23 cellular contexts compared by ENCODE assay signal in genomic region chr7:158244430-158244829, GRCh38.
DNase-seq lines count a peak whose midpoint lies in the region; ATAC-seq, FAIRE-seq and TF ChIP-seq lines count a peak whose summit lies in the region.
"Had no signal": no experiment of that assay in that cellular context is flagged by ENCODE, and none has a peak within 500 bp of the region (broad histone marks: within the 10 kb centered on the region; RNA-seq: fewer than 3 reads in every experiment).

No MANE protein-coding gene starts in this region.

- H3K27me3 ChIP-seq in GM12878 (replicated peaks in 1 of 2; ENCODE audit: control insufficient read depth in 2 of 2, insufficient read depth in 2 of 2, low read length in 1 of 2) = no peaks in the 10 kb centered on the region
- no peaks in the 10 kb centered on the region for H3K27me3 ChIP-seq in H1 (replicated peaks in 1 of 4; ENCODE audit: control insufficient read depth in 3 of 4, extremely low read depth in 1 of 4, insufficient read depth in 3 of 4, low read length in 3 of 4)
- no peaks in the 10 kb centered on the region for H3K27me3 ChIP-seq in suprapubic skin
- no peaks in the 10 kb centered on the region for H3K27me3 ChIP-seq in GM23338 (ENCODE audit: insufficient read depth)
- H3K27me3 ChIP-seq: BLaER1 had no signal

- H3K9ac ChIP-seq in GM12878 (ENCODE audit: control insufficient read depth, insufficient read depth, low read length) (no peak overlapping the region), H1 (replicated peaks in 1 of 4; ENCODE audit: extremely low read depth in 1 of 4, low read depth in 3 of 4, low read length in 3 of 4) (no peak overlapping the region)
- H3K9ac ChIP-seq: BLaER1 had no signal

- H2BK12ac ChIP-seq in H1 (ENCODE audit: low read depth, low read length) = no peak overlapping the region

- TF ChIP-seq CTCF in GM12878 (IDR thresholded peaks at IDR 0.05 in 2 of 3, conservative IDR thresholded peaks at IDR 0.05 in 1 of 3; ENCODE audit: control insufficient read depth in 2 of 3, extremely low read depth in 1 of 3, insufficient read depth in 1 of 3, low read depth in 3 of 3, low read length in 3 of 3) = no peak
- TF ChIP-seq CTCF in H1 (IDR thresholded peaks at IDR 0.05; ENCODE audit: control extremely low read depth in 1 of 3, insufficient read depth in 1 of 3, low read depth in 1 of 3, low read length in 3 of 3) = no peak
- TF ChIP-seq CTCF in suprapubic skin (IDR thresholded peaks at IDR 0.05) = no peak
- TF ChIP-seq CTCF in GM23338 (conservative IDR thresholded peaks at IDR 0.05; ENCODE audit: low read depth in 2 of 2) = no peak

- H3K4me3 Mint-ChIP-seq in activated CD4-positive, alpha-beta T cell treated with anti-CD3 and anti-CD28 coated beads, Interleukin-2, amount 10 ng/mL, durations not matched to agents 24 days and 14 days = no peak overlapping the region
- H3K4me3 Mint-ChIP-seq in activated CD4-positive, alpha-beta T cell treated with anti-CD3 and anti-CD28 coated beads for 36 hours = no peak overlapping the region
- no peak overlapping the region for H3K4me3 Mint-ChIP-seq in GM23338
- no peak overlapping the region for H3K4me3 Mint-ChIP-seq in activated naive CD8-positive, alpha-beta T cell treated with anti-CD3 and anti-CD28 coated beads for 36 hours
- H3K4me3 Mint-ChIP-seq: B cell; CD4-positive, CD25-positive, alpha-beta regulatory T cell; CD8-positive, alpha-beta T cell had no signal

- H3K9me2 ChIP-seq in GM23338 (ENCODE audit: insufficient read depth) = no peaks in the 10 kb centered on the region

- peaks cover 13% of the 10 kb centered on the region for H3F3A ChIP-seq in GM23338 (replicated peaks; ENCODE audit: low read depth)

- H3K23me2 ChIP-seq in H1 (ENCODE audit: low read depth, low read length) = peaks cover 10% of the 10 kb centered on the region

- H2BK120ac ChIP-seq in H1 (replicated peaks; ENCODE audit: low read depth, low read length) = no peak overlapping the region

- H3K4me3 ChIP-seq in GM12878 (no peak overlapping the region), H1 (ENCODE audit: extremely low read depth in 1 of 4, insufficient read depth in 2 of 4, low read depth in 3 of 4, low read length in 4 of 4) (no peak overlapping the region), iPS-18c (ENCODE audit: insufficient read depth, low read depth, low read length) (peak overlapping the region; percentile 9; the same call in 1 of the 2 replicates), suprapubic skin (no peak overlapping the region), GM23338 (no peak overlapping the region)
- H3K4me3 ChIP-seq: BLaER1 had no signal

- H2AFZ ChIP-seq in GM12878 (ENCODE audit: control insufficient read depth, low read depth, low read length) = no peak overlapping the region
- no peak overlapping the region for H2AFZ ChIP-seq in H1 (ENCODE audit: low read length)
- no peak overlapping the region for H2AFZ ChIP-seq in GM23338

- no peaks in the 10 kb centered on the region for H3K27me3 Mint-ChIP-seq in activated CD4-positive, alpha-beta T cell treated with anti-CD3 and anti-CD28 coated beads, Interleukin-2, amount 10 ng/mL, durations not matched to agents 24 days and 14 days
- H3K27me3 Mint-ChIP-seq in activated CD4-positive, alpha-beta T cell treated with anti-CD3 and anti-CD28 coated beads for 36 hours = peaks cover 3% of the 10 kb centered on the region
- H3K27me3 Mint-ChIP-seq in GM23338 (ENCODE audit: insufficient read depth, low read depth, poor library complexity) = peaks cover 2% of the 10 kb centered on the region
- H3K27me3 Mint-ChIP-seq in activated naive CD8-positive, alpha-beta T cell treated with anti-CD3 and anti-CD28 coated beads for 36 hours = no peaks in the 10 kb centered on the region
- H3K27me3 Mint-ChIP-seq: B cell; CD4-positive, CD25-positive, alpha-beta regulatory T cell had no signal

- H3K79me1 ChIP-seq in H1 (ENCODE audit: low read depth, low read length) = no peaks in the 10 kb centered on the region; the same call in 1 of the 2 replicates

- no TSS peak for BruUV-seq in GM12878 (replicated peaks; lab: Mats Ljungman, UMichigan)

- TF ChIP-seq EP300 in GM12878 (IDR thresholded peaks at IDR 0.05; ENCODE audit: borderline replicate concordance in 1 of 2, control insufficient read depth in 1 of 2, low read depth in 2 of 2, low read length in 2 of 2) (no peak), H1 (IDR thresholded peaks at IDR 0.05; ENCODE audit: borderline replicate concordance in 1 of 2, low read depth in 2 of 2, low read length in 2 of 2) (no peak), suprapubic skin (IDR thresholded peaks at IDR 0.05) (no peak)

- no peak overlapping the region for H3K18ac ChIP-seq in H1 (ENCODE audit: extremely low read depth, low read length)

- H4K5ac ChIP-seq in H1 (ENCODE audit: insufficient read length, low read depth, low read length) = no peak overlapping the region

- H3K56ac ChIP-seq in H1 (replicated peaks; ENCODE audit: insufficient read length, low read depth, low read length) = no peak overlapping the region

- H3K27ac ChIP-seq in GM12878 (ENCODE audit: control insufficient read depth, insufficient read depth) (no peak overlapping the region), H1 (ENCODE audit: low read depth, low read length) (no peak overlapping the region), suprapubic skin (no peak overlapping the region), GM23338 (ENCODE audit: low read depth) (no peak overlapping the region)
- H3K27ac ChIP-seq: 22Rv1, BLaER1, C4-2B had no signal

- no peak overlapping the region for H3K23ac ChIP-seq in H1 (ENCODE audit: insufficient read length)

- POLR2A ChIA-PET in activated CD4-positive, alpha-beta T cell treated with anti-CD3 and anti-CD28 coated beads for 36 hours (lab: Charles Lee) = no interaction called here
- POLR2A ChIA-PET in GM12878 (lab: Charles Lee) (no interaction called here), H1 (lab: Charles Lee; ENCODE audit: partially characterized antibody) (no interaction called here)

- no peak overlapping the region for H2BK20ac ChIP-seq in H1 (ENCODE audit: low read length)

- peak; percentile 21 for DNase-seq in activated CD4-positive, alpha-beta T cell treated with anti-CD3 and anti-CD28 coated beads, Interleukin-2, amount 10 ng/mL, durations not matched to agents 24 days and 14 days
- DNase-seq in activated CD4-positive, alpha-beta T cell treated with anti-CD3 and anti-CD28 coated beads for 36 hours = no peak
- DNase-seq in GM12878 (ENCODE audit: low read depth, low spot score) = no peak
- no peak for DNase-seq in H1 (ENCODE audit: low read depth in 1 of 2, low spot score in 2 of 2)
- DNase-seq in suprapubic skin (ENCODE audit: low spot score in 2 of 2) = no peak
- no peak for DNase-seq in GM23338 (ENCODE audit: low spot score)
- no peak for DNase-seq in activated naive CD8-positive, alpha-beta T cell treated with anti-CD3 and anti-CD28 coated beads for 36 hours
- DNase-seq: Caco-2; CD4-positive, CD25-positive, alpha-beta regulatory T cell; CD8-positive, alpha-beta T cell; DMS153; DND-41; GOT3; H7; HCEC 1CT had no signal

- H4K8ac ChIP-seq in H1 (ENCODE audit: extremely low read depth, insufficient read depth, low read length) = no peak overlapping the region

- no peaks in the 10 kb centered on the region for H3K36me3 Mint-ChIP-seq in activated CD4-positive, alpha-beta T cell treated with anti-CD3 and anti-CD28 coated beads, Interleukin-2, amount 10 ng/mL, durations not matched to agents 24 days and 14 days (ENCODE audit: low read depth)
- no peaks in the 10 kb centered on the region for H3K36me3 Mint-ChIP-seq in activated CD4-positive, alpha-beta T cell treated with anti-CD3 and anti-CD28 coated beads for 36 hours (ENCODE audit: low read depth)
- peaks cover 35% of the 10 kb centered on the region for H3K36me3 Mint-ChIP-seq in GM23338 (ENCODE audit: low read depth)
- no peaks in the 10 kb centered on the region for H3K36me3 Mint-ChIP-seq in activated naive CD8-positive, alpha-beta T cell treated with anti-CD3 and anti-CD28 coated beads for 36 hours
- H3K36me3 Mint-ChIP-seq: CD4-positive, CD25-positive, alpha-beta regulatory T cell; CD8-positive, alpha-beta T cell had no signal

- FAIRE-seq in GM12878 (lab: Jason Lieb, UNC) (no peak), H1 (lab: Jason Lieb, UNC) (no peak)
- FAIRE-seq: A204.1, G401.6, GM19239 had no signal

- no peak for TF ChIP-seq RAD21 in GM12878 (IDR thresholded peaks at IDR 0.05; ENCODE audit: insufficient read depth, low read depth, low read length)
- no peak for TF ChIP-seq RAD21 in H1 (IDR thresholded peaks at IDR 0.05 in 1 of 2, conservative IDR thresholded peaks at IDR 0.05 in 1 of 2; ENCODE audit: low read depth in 2 of 2, low read length in 2 of 2)

- CTCF ChIA-PET in activated CD4-positive, alpha-beta T cell treated with anti-CD3 and anti-CD28 coated beads for 36 hours (lab: Charles Lee) = no interaction called here
- CTCF ChIA-PET in GM12878 (lab: Yijun Ruan, JAX) (no interaction called here), H1 (lab: Charles Lee; ENCODE audit: partially characterized antibody) (no interaction called here)

- H2AK5ac ChIP-seq in H1 (ENCODE audit: low read depth, low read length) = peak overlapping the region; percentile 39; the same call in 1 of the 2 replicates

- H3K14ac ChIP-seq in H1 (ENCODE audit: insufficient read length) = no peak overlapping the region

- intact Hi-C loops in activated CD4-positive, alpha-beta T cell treated with anti-CD3 and anti-CD28 coated beads, Interleukin-2, amount 10 ng/mL, durations not matched to agents 24 days and 14 days (cut with micrococcal nuclease) = no loop called here
- intact Hi-C loops in activated CD4-positive, alpha-beta T cell treated with anti-CD3 and anti-CD28 coated beads for 36 hours (cut with DNase I, micrococcal nuclease) = no loop called here
- intact Hi-C loops in GM12878 (cut with micrococcal nuclease; ENCODE audit: unreplicated experiment) = no loop called here

- SMC1A ChIA-PET in GM12878 (lab: Charles Lee; ENCODE audit: uncharacterized antibody, unreplicated experiment) = no interaction called here

- no peaks in the 10 kb centered on the region for H4K20me1 ChIP-seq in GM12878 (ENCODE audit: control insufficient read depth, insufficient read depth)
- H4K20me1 ChIP-seq in H1 (replicated peaks in 1 of 2; ENCODE audit: control insufficient read depth in 1 of 2, insufficient read depth in 2 of 2, low read length in 2 of 2) = peaks cover 0 to 8% of the 10 kb centered on the region in 2 experiments
- no peaks in the 10 kb centered on the region for H4K20me1 ChIP-seq in GM23338 (replicated peaks; ENCODE audit: insufficient read depth)
- H4K20me1 ChIP-seq: BLaER1 had no signal

- no peak overlapping the region for H2BK15ac ChIP-seq in H1 (ENCODE audit: low read length)

- no peak for ATAC-seq in activated CD4-positive, alpha-beta T cell treated with anti-CD3 and anti-CD28 coated beads for 36 hours
- ATAC-seq in GM12878 (no peak), GM23338 (no peak)
- ATAC-seq: CD8-positive, alpha-beta T cell had no signal

- H3K4me2 ChIP-seq in GM12878 (ENCODE audit: control insufficient read depth, insufficient read depth) (no peak overlapping the region), H1 (ENCODE audit: insufficient read depth in 1 of 2, low read depth in 2 of 2, low read length in 2 of 2) (no peak overlapping the region), GM23338 (no peak overlapping the region)
- H3K4me2 ChIP-seq: BLaER1 had no signal

- H3K4me1 ChIP-seq in GM12878 (ENCODE audit: control insufficient read depth, insufficient read depth, low read length) (no peaks in the 10 kb centered on the region), H1 (replicated peaks in 1 of 4; ENCODE audit: control insufficient read depth in 3 of 4, insufficient read depth in 4 of 4, low read length in 3 of 4) (no peaks in the 10 kb centered on the region; a peak in 1 of 7 replicates), suprapubic skin (no peaks in the 10 kb centered on the region), GM23338 (ENCODE audit: insufficient read depth) (no peaks in the 10 kb centered on the region)
- H3K4me1 ChIP-seq: Caco-2 had no signal

- RAD21 ChIA-PET in GM12878 (lab: Charles Lee; ENCODE audit: unreplicated experiment) = no interaction called here

- in situ Hi-C loops in GM12878 (cut with MboI) = no loop called here

- peak overlapping the region; percentile 72 for H3K4ac ChIP-seq in H1 (replicated peaks; ENCODE audit: insufficient read length, low read depth, low read length)

- 36% methylated on average over 4 of the region's 4 CpGs for WGBS in GM12878 (ENCODE audit: insufficient coverage, insufficient replicate concordance, low lambda C conversion rate, missing lambda C conversion rate)
- 93 to 100% methylated on average over 4 of the region's 4 CpGs for WGBS in H1 (ENCODE audit: extremely low coverage in 1 of 2, insufficient coverage in 1 of 2, insufficient read length in 1 of 2, insufficient replicate concordance in 2 of 2, low coverage in 1 of 2, low lambda C conversion rate in 2 of 2, missing lambda C conversion rate in 1 of 2), 2 experiments
- 96% methylated on average over 4 of the region's 4 CpGs for WGBS in suprapubic skin

- H2BK5ac ChIP-seq in H1 (ENCODE audit: low read depth, low read length) = no peak overlapping the region

- H3K9me3 ChIP-seq in GM12878 (replicated peaks; ENCODE audit: control insufficient read depth, insufficient read depth, low read length) (peaks cover 3% of the 10 kb centered on the region; the same call in 1 of the 3 replicates), H1 (ENCODE audit: insufficient read depth in 2 of 2, low read depth in 1 of 2, low read length in 1 of 2) (peaks cover 19 to 57% of the 10 kb centered on the region in 2 experiments), iPS-18c (ENCODE audit: control insufficient read depth, insufficient read depth, low read length) (peaks cover 52% of the 10 kb centered on the region), suprapubic skin (no peaks in the 10 kb centered on the region)
- H3K9me3 ChIP-seq: BLaER1 had no signal

- H3K27ac Mint-ChIP-seq in activated CD4-positive, alpha-beta T cell treated with anti-CD3 and anti-CD28 coated beads, Interleukin-2, amount 10 ng/mL, durations not matched to agents 24 days and 14 days = no peak overlapping the region
- H3K27ac Mint-ChIP-seq in activated CD4-positive, alpha-beta T cell treated with anti-CD3 and anti-CD28 coated beads for 36 hours = no peak overlapping the region
- no peak overlapping the region for H3K27ac Mint-ChIP-seq in GM23338
- no peak overlapping the region for H3K27ac Mint-ChIP-seq in activated naive CD8-positive, alpha-beta T cell treated with anti-CD3 and anti-CD28 coated beads for 36 hours
- H3K27ac Mint-ChIP-seq: B cell; CD4-positive, CD25-positive, alpha-beta regulatory T cell; CD8-positive, alpha-beta T cell had no signal

- H3K79me2 ChIP-seq in GM12878 (ENCODE audit: control insufficient read depth, insufficient read depth, low read length) = no peaks in the 10 kb centered on the region
- H3K79me2 ChIP-seq in H1 (ENCODE audit: control insufficient read depth in 1 of 2, insufficient read depth in 2 of 2, low read length in 2 of 2) = no peaks in the 10 kb centered on the region
- no peaks in the 10 kb centered on the region for H3K79me2 ChIP-seq in GM23338 (replicated peaks; ENCODE audit: insufficient read depth)

- H3K4me1 Mint-ChIP-seq in activated CD4-positive, alpha-beta T cell treated with anti-CD3 and anti-CD28 coated beads, Interleukin-2, amount 10 ng/mL, durations not matched to agents 24 days and 14 days = no peaks in the 10 kb centered on the region
- H3K4me1 Mint-ChIP-seq in activated CD4-positive, alpha-beta T cell treated with anti-CD3 and anti-CD28 coated beads for 36 hours = no peaks in the 10 kb centered on the region
- H3K4me1 Mint-ChIP-seq in GM23338 = no peaks in the 10 kb centered on the region
- no peaks in the 10 kb centered on the region for H3K4me1 Mint-ChIP-seq in activated naive CD8-positive, alpha-beta T cell treated with anti-CD3 and anti-CD28 coated beads for 36 hours
- H3K4me1 Mint-ChIP-seq: B cell; CD4-positive, CD25-positive, alpha-beta regulatory T cell had no signal

- no peak overlapping the region for H4K91ac ChIP-seq in H1 (replicated peaks; ENCODE audit: insufficient read length, low read length)

- no peaks in the 10 kb centered on the region for H3K36me3 ChIP-seq in GM12878 (ENCODE audit: control insufficient read depth in 2 of 2, insufficient read depth in 2 of 2, low read length in 1 of 2)
- H3K36me3 ChIP-seq in H1 (ENCODE audit: control insufficient read depth in 2 of 4, insufficient read depth in 4 of 4, low read length in 3 of 4) = no peaks in the 10 kb centered on the region; a peak in 1 of 8 replicates
- no peaks in the 10 kb centered on the region for H3K36me3 ChIP-seq in suprapubic skin
- no peaks in the 10 kb centered on the region; the same call in 1 of the 2 replicates for H3K36me3 ChIP-seq in GM23338 (ENCODE audit: insufficient read depth)
- H3K36me3 ChIP-seq: BLaER1 had no signal

- H3K9me3 Mint-ChIP-seq in activated CD4-positive, alpha-beta T cell treated with anti-CD3 and anti-CD28 coated beads, Interleukin-2, amount 10 ng/mL, durations not matched to agents 24 days and 14 days = no peaks in the 10 kb centered on the region
- H3K9me3 Mint-ChIP-seq in activated CD4-positive, alpha-beta T cell treated with anti-CD3 and anti-CD28 coated beads for 36 hours (ENCODE audit: low read depth) = no peaks in the 10 kb centered on the region
- H3K9me3 Mint-ChIP-seq in GM23338 = peaks cover 14% of the 10 kb centered on the region
- no peaks in the 10 kb centered on the region for H3K9me3 Mint-ChIP-seq in activated naive CD8-positive, alpha-beta T cell treated with anti-CD3 and anti-CD28 coated beads for 36 hours
- H3K9me3 Mint-ChIP-seq: CD8-positive, alpha-beta T cell had no signal

- TF ChIP-seq POLR2A in GM12878 (IDR thresholded peaks at IDR 0.05; ENCODE audit: low read depth, low read length) = no peak
- TF ChIP-seq POLR2A in H1 (IDR thresholded peaks at IDR 0.05; ENCODE audit: control extremely low read depth in 1 of 2, low read depth in 2 of 2, low read length in 2 of 2) = no peak
- TF ChIP-seq POLR2A in suprapubic skin (IDR thresholded peaks at IDR 0.05) = no peak
